ENCODE assay signal across 1 cellular context in the genomic region with DNA sequence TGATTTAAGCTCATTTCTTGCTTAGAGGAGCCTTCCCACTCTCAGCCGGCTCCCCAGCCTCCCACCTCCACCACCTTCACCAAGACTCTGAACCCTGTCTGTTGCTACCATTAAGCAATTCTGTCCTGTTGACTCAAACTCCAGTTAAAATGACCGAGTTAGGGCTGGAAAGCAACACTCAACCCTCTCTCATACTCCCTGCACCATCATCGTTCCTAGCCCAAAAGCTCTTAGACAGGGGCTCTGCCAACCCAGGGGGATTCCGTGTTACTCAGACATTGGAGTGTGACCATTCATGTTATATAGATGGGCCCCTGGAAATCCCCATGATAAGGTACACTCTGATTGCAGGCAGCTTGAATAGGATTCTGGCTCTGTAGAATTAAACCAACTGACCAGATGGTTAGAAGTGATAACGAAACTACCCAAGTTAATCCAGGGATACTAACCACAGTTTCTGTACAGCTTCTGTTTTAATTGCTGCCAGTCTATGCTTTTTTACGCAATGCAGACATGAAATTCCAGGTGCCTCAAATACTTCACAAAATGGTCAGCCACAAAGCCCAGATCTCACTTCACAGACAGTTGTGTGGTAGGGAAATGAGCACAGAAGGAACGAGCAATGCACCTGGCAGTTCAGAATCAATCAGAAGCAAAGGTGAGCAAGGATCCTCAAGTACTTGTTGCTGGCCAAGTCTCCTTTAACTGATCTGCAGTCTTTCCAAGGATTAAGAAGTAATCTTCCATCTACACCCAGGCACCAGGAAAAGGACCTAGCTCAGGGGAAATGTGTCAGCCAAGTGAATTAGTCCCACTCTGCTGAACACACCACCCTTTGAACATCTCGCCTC.
TF ChIP-seq lines count a peak whose summit lies in the region.

No MANE protein-coding gene starts in this region.

TF ChIP-seq in GM12878, 131 proteins besides CTCF, POLR2A, EP300 and RAD21 (continues in another document):
- TF ChIP-seq TAF1 (IDR thresholded peaks at IDR 0.05; ENCODE audit: borderline replicate concordance, low read depth, low read length) (no peak), SPI1 (IDR thresholded peaks at IDR 0.05; ENCODE audit: borderline replicate concordance, insufficient read depth, low read depth, low read length) (no peak), NR2F1 (conservative IDR thresholded peaks at IDR 0.05) (no peak), ZBTB4 (CRISPR knock-in tag; IDR thresholded peaks at IDR 0.05) (no peak), SUPT20H (IDR thresholded peaks at IDR 0.05; ENCODE audit: borderline replicate concordance, control insufficient read depth, low read depth, low read length) (no peak), DPF2 (IDR thresholded peaks at IDR 0.05) (peak; percentile 55), PKNOX1 (IDR thresholded peaks at IDR 0.05) (0 out of 2 replicates have a peak, but pooled peaks have one; percentile 4), IKZF2 (IDR thresholded peaks at IDR 0.05) (peak; percentile 86 to 87), SREBF1 (IDR thresholded peaks at IDR 0.05; ENCODE audit: low read length) (no peak), SUZ12 (IDR thresholded peaks at IDR 0.05; ENCODE audit: unreplicated experiment) (no peak), BMI1 (IDR thresholded peaks at IDR 0.05; ENCODE audit: borderline replicate concordance) (0 out of 2 replicates have a peak, but pooled peaks have one; percentile 40), POLR2AphosphoS5 (IDR thresholded peaks at IDR 0.05; ENCODE audit: low read length) (peak; percentile 87), EED (IDR thresholded peaks at IDR 0.05; ENCODE audit: low read depth) (peak; percentile 69; the same call in 1 of the 2 replicates), IKZF1 (conservative IDR thresholded peaks at IDR 0.05) (peak; percentile 91), ZNF207 (IDR thresholded peaks at IDR 0.05; ENCODE audit: borderline replicate concordance) (no peak), TBL1XR1 (IDR thresholded peaks at IDR 0.05; ENCODE audit: low read depth, low read length) (no peak), HDAC2 (IDR thresholded peaks at IDR 0.05) (no peak), MYB (IDR thresholded peaks at IDR 0.05; ENCODE audit: borderline replicate concordance, low read depth, low read length) (no peak), HDAC6 (IDR thresholded peaks at IDR 0.05; ENCODE audit: unreplicated experiment) (no peak), EZH2 (IDR thresholded peaks at IDR 0.05; ENCODE audit: borderline replicate concordance, control insufficient read depth, low read depth, low read length) (no peak), NBN (IDR thresholded peaks at IDR 0.05) (0 out of 2 replicates have a peak, but pooled peaks have one; percentile 28)
- TF ChIP-seq, protein P1, sequence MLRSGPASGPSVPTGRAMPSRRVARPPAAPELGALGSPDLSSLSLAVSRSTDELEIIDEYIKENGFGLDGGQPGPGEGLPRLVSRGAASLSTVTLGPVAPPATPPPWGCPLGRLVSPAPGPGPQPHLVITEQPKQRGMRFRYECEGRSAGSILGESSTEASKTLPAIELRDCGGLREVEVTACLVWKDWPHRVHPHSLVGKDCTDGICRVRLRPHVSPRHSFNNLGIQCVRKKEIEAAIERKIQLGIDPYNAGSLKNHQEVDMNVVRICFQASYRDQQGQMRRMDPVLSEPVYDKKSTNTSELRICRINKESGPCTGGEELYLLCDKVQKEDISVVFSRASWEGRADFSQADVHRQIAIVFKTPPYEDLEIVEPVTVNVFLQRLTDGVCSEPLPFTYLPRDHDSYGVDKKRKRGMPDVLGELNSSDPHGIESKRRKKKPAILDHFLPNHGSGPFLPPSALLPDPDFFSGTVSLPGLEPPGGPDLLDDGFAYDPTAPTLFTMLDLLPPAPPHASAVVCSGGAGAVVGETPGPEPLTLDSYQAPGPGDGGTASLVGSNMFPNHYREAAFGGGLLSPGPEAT (IDR thresholded peaks at IDR 0.05; ENCODE audit: low read depth): peak; percentile 87; the same call in 1 of the 2 replicates
- TF ChIP-seq, protein P2, sequence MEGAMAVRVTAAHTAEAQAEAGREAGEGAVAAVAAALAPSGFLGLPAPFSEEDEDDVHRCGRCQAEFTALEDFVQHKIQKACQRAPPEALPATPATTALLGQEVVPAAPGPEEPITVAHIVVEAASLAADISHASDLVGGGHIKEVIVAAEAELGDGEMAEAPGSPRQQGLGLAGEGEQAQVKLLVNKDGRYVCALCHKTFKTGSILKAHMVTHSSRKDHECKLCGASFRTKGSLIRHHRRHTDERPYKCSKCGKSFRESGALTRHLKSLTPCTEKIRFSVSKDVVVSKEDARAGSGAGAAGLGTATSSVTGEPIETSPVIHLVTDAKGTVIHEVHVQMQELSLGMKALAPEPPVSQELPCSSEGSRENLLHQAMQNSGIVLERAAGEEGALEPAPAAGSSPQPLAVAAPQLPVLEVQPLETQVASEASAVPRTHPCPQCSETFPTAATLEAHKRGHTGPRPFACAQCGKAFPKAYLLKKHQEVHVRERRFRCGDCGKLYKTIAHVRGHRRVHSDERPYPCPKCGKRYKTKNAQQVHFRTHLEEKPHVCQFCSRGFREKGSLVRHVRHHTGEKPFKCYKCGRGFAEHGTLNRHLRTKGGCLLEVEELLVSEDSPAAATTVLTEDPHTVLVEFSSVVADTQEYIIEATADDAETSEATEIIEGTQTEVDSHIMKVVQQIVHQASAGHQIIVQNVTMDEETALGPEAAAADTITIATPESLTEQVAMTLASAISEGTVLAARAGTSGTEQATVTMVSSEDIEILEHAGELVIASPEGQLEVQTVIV (IDR thresholded peaks at IDR 0.05; ENCODE audit: borderline replicate concordance, partially characterized antibody): no peak
- TF ChIP-seq, protein P3, sequence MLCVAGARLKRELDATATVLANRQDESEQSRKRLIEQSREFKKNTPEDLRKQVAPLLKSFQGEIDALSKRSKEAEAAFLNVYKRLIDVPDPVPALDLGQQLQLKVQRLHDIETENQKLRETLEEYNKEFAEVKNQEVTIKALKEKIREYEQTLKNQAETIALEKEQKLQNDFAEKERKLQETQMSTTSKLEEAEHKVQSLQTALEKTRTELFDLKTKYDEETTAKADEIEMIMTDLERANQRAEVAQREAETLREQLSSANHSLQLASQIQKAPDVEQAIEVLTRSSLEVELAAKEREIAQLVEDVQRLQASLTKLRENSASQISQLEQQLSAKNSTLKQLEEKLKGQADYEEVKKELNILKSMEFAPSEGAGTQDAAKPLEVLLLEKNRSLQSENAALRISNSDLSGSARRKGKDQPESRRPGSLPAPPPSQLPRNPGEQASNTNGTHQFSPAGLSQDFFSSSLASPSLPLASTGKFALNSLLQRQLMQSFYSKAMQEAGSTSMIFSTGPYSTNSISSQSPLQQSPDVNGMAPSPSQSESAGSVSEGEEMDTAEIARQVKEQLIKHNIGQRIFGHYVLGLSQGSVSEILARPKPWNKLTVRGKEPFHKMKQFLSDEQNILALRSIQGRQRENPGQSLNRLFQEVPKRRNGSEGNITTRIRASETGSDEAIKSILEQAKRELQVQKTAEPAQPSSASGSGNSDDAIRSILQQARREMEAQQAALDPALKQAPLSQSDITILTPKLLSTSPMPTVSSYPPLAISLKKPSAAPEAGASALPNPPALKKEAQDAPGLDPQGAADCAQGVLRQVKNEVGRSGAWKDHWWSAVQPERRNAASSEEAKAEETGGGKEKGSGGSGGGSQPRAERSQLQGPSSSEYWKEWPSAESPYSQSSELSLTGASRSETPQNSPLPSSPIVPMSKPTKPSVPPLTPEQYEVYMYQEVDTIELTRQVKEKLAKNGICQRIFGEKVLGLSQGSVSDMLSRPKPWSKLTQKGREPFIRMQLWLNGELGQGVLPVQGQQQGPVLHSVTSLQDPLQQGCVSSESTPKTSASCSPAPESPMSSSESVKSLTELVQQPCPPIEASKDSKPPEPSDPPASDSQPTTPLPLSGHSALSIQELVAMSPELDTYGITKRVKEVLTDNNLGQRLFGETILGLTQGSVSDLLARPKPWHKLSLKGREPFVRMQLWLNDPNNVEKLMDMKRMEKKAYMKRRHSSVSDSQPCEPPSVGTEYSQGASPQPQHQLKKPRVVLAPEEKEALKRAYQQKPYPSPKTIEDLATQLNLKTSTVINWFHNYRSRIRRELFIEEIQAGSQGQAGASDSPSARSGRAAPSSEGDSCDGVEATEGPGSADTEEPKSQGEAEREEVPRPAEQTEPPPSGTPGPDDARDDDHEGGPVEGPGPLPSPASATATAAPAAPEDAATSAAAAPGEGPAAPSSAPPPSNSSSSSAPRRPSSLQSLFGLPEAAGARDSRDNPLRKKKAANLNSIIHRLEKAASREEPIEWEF (IDR thresholded peaks at IDR 0.05; ENCODE audit: insufficient replicate concordance, low read depth, low read length): no peak
- TF ChIP-seq, protein P4, sequence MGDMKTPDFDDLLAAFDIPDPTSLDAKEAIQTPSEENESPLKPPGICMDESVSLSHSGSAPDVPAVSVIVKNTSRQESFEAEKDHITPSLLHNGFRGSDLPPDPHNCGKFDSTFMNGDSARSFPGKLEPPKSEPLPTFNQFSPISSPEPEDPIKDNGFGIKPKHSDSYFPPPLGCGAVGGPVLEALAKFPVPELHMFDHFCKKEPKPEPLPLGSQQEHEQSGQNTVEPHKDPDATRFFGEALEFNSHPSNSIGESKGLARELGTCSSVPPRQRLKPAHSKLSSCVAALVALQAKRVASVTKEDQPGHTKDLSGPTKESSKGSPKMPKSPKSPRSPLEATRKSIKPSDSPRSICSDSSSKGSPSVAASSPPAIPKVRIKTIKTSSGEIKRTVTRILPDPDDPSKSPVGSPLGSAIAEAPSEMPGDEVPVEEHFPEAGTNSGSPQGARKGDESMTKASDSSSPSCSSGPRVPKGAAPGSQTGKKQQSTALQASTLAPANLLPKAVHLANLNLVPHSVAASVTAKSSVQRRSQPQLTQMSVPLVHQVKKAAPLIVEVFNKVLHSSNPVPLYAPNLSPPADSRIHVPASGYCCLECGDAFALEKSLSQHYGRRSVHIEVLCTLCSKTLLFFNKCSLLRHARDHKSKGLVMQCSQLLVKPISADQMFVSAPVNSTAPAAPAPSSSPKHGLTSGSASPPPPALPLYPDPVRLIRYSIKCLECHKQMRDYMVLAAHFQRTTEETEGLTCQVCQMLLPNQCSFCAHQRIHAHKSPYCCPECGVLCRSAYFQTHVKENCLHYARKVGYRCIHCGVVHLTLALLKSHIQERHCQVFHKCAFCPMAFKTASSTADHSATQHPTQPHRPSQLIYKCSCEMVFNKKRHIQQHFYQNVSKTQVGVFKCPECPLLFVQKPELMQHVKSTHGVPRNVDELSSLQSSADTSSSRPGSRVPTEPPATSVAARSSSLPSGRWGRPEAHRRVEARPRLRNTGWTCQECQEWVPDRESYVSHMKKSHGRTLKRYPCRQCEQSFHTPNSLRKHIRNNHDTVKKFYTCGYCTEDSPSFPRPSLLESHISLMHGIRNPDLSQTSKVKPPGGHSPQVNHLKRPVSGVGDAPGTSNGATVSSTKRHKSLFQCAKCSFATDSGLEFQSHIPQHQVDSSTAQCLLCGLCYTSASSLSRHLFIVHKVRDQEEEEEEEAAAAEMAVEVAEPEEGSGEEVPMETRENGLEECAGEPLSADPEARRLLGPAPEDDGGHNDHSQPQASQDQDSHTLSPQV (IDR thresholded peaks at IDR 0.05): no peak
- TF ChIP-seq, protein P5, sequence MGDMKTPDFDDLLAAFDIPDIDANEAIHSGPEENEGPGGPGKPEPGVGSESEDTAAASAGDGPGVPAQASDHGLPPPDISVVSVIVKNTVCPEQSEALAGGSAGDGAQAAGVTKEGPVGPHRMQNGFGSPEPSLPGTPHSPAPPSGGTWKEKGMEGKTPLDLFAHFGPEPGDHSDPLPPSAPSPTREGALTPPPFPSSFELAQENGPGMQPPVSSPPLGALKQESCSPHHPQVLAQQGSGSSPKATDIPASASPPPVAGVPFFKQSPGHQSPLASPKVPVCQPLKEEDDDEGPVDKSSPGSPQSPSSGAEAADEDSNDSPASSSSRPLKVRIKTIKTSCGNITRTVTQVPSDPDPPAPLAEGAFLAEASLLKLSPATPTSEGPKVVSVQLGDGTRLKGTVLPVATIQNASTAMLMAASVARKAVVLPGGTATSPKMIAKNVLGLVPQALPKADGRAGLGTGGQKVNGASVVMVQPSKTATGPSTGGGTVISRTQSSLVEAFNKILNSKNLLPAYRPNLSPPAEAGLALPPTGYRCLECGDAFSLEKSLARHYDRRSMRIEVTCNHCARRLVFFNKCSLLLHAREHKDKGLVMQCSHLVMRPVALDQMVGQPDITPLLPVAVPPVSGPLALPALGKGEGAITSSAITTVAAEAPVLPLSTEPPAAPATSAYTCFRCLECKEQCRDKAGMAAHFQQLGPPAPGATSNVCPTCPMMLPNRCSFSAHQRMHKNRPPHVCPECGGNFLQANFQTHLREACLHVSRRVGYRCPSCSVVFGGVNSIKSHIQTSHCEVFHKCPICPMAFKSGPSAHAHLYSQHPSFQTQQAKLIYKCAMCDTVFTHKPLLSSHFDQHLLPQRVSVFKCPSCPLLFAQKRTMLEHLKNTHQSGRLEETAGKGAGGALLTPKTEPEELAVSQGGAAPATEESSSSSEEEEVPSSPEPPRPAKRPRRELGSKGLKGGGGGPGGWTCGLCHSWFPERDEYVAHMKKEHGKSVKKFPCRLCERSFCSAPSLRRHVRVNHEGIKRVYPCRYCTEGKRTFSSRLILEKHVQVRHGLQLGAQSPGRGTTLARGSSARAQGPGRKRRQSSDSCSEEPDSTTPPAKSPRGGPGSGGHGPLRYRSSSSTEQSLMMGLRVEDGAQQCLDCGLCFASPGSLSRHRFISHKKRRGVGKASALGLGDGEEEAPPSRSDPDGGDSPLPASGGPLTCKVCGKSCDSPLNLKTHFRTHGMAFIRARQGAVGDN (IDR thresholded peaks at IDR 0.05): 0 out of 2 replicates have a peak, but pooled peaks have one; percentile 31
